Comparison of ENCODE assay signal across 26 cellular contexts in genomic region chr13:99298056-99298455, GRCh38. TPM values are rescaled to one million over a fixed set of nuclear protein-coding genes. Genes with fewer than 3 reads are reported as not detected.
DNase-seq lines count a peak whose midpoint lies in the region; ATAC-seq, FAIRE-seq and TF ChIP-seq lines count a peak whose summit lies in the region.
"Had no signal": no experiment of that assay in that cellular context is flagged by ENCODE, and none has a peak within 500 bp of the region (broad histone marks: within the 10 kb centered on the region; RNA-seq: fewer than 3 reads in every experiment).

No MANE protein-coding gene starts in this region.

- no peaks in the 10 kb centered on the region for H3K36me3 Mint-ChIP-seq in astrocyte (ENCODE audit: low read depth, unreplicated experiment)
- peaks cover 55% of the 10 kb centered on the region for H3K36me3 Mint-ChIP-seq in stimulated activated memory B cell treated with anti-CD40 and anti-IgM and Interleukin-4, amounts not matched to agents 10 μg/mL and 1 μg/mL and 100 μg/mL, for 72 hours

- intact Hi-C loops in HepG2 (cut with micrococcal nuclease; ENCODE audit: unreplicated experiment): no loop called here
- intact Hi-C loops in right lobe of liver (cut with DNase I): no loop called here
- intact Hi-C loops in cardiac septum (cut with DNase I): no loop called here
- intact Hi-C loops in aorta (cut with DNase I): no loop called here

- H3K27ac ChIP-seq in HepG2 (ENCODE audit: extremely low read length, insufficient read depth, low read length) (no peak overlapping the region), right lobe of liver (no peak overlapping the region), astrocyte (ENCODE audit: low read depth, low read length) (no peak overlapping the region), aorta (ENCODE audit: low read depth in 1 of 2, low read length in 2 of 2) (no peak overlapping the region)
- H3K27ac ChIP-seq: PC-9, SJCRH30, testis had no signal

- TF ChIP-seq CTCF in HepG2 (CRISPR knock-in tag; IDR thresholded peaks at IDR 0.05) (no peak), right lobe of liver (IDR thresholded peaks at IDR 0.05) (no peak), astrocyte (IDR thresholded peaks at IDR 0.05; ENCODE audit: insufficient read depth, low read depth, low read length) (no peak)

- H2AFZ ChIP-seq in HepG2 (ENCODE audit: low read length) (no peak overlapping the region), astrocyte (ENCODE audit: low read depth, low read length) (no peak overlapping the region)
- H2AFZ ChIP-seq: GM23338, PC-9 had no signal

- H3K9me3 ChIP-seq in HepG2 (ENCODE audit: low read length) (no peaks in the 10 kb centered on the region), right lobe of liver (no peaks in the 10 kb centered on the region), astrocyte (ENCODE audit: insufficient read depth, low read depth, low read length) (no peaks in the 10 kb centered on the region), aorta (ENCODE audit: control insufficient read depth, low read length) (no peaks in the 10 kb centered on the region)
- H3K9me3 ChIP-seq: SJCRH30, testis had no signal

- DNase-seq in HepG2 (ENCODE audit: low spot score) (no peak), right lobe of liver (no peak), NAMALWA (ENCODE audit: low spot score) (peak; percentile 40), astrocyte (ENCODE audit: low read depth) (no peak), cardiac septum (ENCODE audit: low spot score) (no peak), aorta (no peak), NCI-H345 (lab: John Stamatoyannopoulos, UW) (no peak)
- DNase-seq: activated CD4-positive, CD25-positive, alpha-beta regulatory T cell treated with anti-CD3 and anti-CD28 coated beads, Interleukin-2, amount 50 U/mL, for 72 hours; Calu3; hypothalamus; NCI-H146; NCI-H82; PC-9; SJCRH30; small intestine; stimulated activated CD4-positive, alpha-beta T cell treated with anti-CD3 and anti-CD28 coated beads, Interleukin-4, amount 100 ng/mL, for 4 hours; T-helper 9 cell; testis had no signal

- H3K36me3 ChIP-seq in HepG2 (replicated peaks in 1 of 2; ENCODE audit: control insufficient read depth in 1 of 2, insufficient read depth in 2 of 2, low read length in 2 of 2) (peaks cover 3 to 9% of the 10 kb centered on the region in 2 experiments; a peak in 3 of 5 replicates), right lobe of liver (no peaks in the 10 kb centered on the region), astrocyte (ENCODE audit: insufficient read depth, low read length) (no peaks in the 10 kb centered on the region), aorta (ENCODE audit: control insufficient read depth in 1 of 2, insufficient read depth in 2 of 2, low read length in 1 of 2) (no peaks in the 10 kb centered on the region)
- H3K36me3 ChIP-seq: SJCRH30 had no signal

- no peak for ATAC-seq in HepG2
- ATAC-seq in right lobe of liver: no peak
- ATAC-seq in stimulated activated memory B cell treated with anti-CD40 and anti-IgM and Interleukin-4, amounts not matched to agents 10 μg/mL and 1 μg/mL and 100 μg/mL, for 72 hours: no peak
- no peak for ATAC-seq in aorta (ENCODE audit: low FRiP score)
- ATAC-seq: GM23338 had no signal

- POLR2A ChIA-PET in HepG2 (lab: Yijun Ruan, JAX): no interaction called here

- H3K4me3 ChIP-seq in HepG2 (replicated peaks in 1 of 3; ENCODE audit: insufficient read depth in 1 of 3, low read depth in 2 of 3, low read length in 3 of 3): no peak overlapping the region
- H3K4me3 ChIP-seq in right lobe of liver: no peak overlapping the region
- no peak overlapping the region for H3K4me3 ChIP-seq in astrocyte (ENCODE audit: insufficient read depth, low read depth, low read length)
- H3K4me3 ChIP-seq in aorta (ENCODE audit: low read length in 2 of 2): no peak overlapping the region
- H3K4me3 ChIP-seq: GM23338, PC-9, SJCRH30, testis had no signal

- TF ChIP-seq RAD21 in HepG2 (CRISPR knock-in tag; IDR thresholded peaks at IDR 0.05): no peak

- no peaks in the 10 kb centered on the region for H3K79me2 ChIP-seq in HepG2 (ENCODE audit: insufficient read depth, low read length)
- no peaks in the 10 kb centered on the region for H3K79me2 ChIP-seq in astrocyte (ENCODE audit: insufficient read depth, low read length)

- H3K27me3 Mint-ChIP-seq in astrocyte (ENCODE audit: low read depth, unreplicated experiment): no peaks in the 10 kb centered on the region
- H3K27me3 Mint-ChIP-seq in stimulated activated memory B cell treated with anti-CD40 and anti-IgM and Interleukin-4, amounts not matched to agents 10 μg/mL and 1 μg/mL and 100 μg/mL, for 72 hours: no peaks in the 10 kb centered on the region
- H3K27me3 Mint-ChIP-seq: progenitor cell of endocrine pancreas had no signal

- H3K4me1 ChIP-seq in HepG2 (ENCODE audit: insufficient read depth, low read length) (no peaks in the 10 kb centered on the region), right lobe of liver (no peaks in the 10 kb centered on the region), astrocyte (ENCODE audit: insufficient read depth, low read length) (peaks cover 3% of the 10 kb centered on the region), aorta (ENCODE audit: control insufficient read depth in 1 of 2, insufficient read depth in 2 of 2, low read length in 2 of 2) (no peaks in the 10 kb centered on the region)
- H3K4me1 ChIP-seq: SJCRH30, testis had no signal

- no peak overlapping the region for H3K4me2 ChIP-seq in HepG2 (ENCODE audit: low read depth, low read length)
- H3K4me2 ChIP-seq in astrocyte (ENCODE audit: low read length): no peak overlapping the region
- H3K4me2 ChIP-seq: GM23338, PC-9 had no signal

- H3K9ac ChIP-seq in HepG2 (ENCODE audit: insufficient read depth, low read depth, low read length) (no peak overlapping the region), astrocyte (ENCODE audit: low read length) (no peak overlapping the region)

- H4K20me1 ChIP-seq in HepG2 (ENCODE audit: insufficient read depth, low read length) (no peaks in the 10 kb centered on the region), astrocyte (ENCODE audit: insufficient read depth, low read length) (peaks cover 9% of the 10 kb centered on the region)

- no peaks in the 10 kb centered on the region for H3K9me3 Mint-ChIP-seq in astrocyte (ENCODE audit: unreplicated experiment)
- no peaks in the 10 kb centered on the region for H3K9me3 Mint-ChIP-seq in stimulated activated memory B cell treated with anti-CD40 and anti-IgM and Interleukin-4, amounts not matched to agents 10 μg/mL and 1 μg/mL and 100 μg/mL, for 72 hours
- H3K9me3 Mint-ChIP-seq: GM23338 had no signal

- H3K27me3 ChIP-seq in HepG2 (ENCODE audit: control insufficient read depth in 1 of 2, insufficient read depth in 2 of 2, low read length in 2 of 2) (no peaks in the 10 kb centered on the region), right lobe of liver (no peaks in the 10 kb centered on the region), astrocyte (ENCODE audit: insufficient read depth, low read length) (no peaks in the 10 kb centered on the region), aorta (ENCODE audit: control insufficient read depth in 1 of 2, insufficient read depth in 2 of 2, low read length in 1 of 2) (no peaks in the 10 kb centered on the region)
- H3K27me3 ChIP-seq: SJCRH30, testis had no signal

- no peak for TF ChIP-seq EP300 in HepG2 (IDR thresholded peaks at IDR 0.05; ENCODE audit: low read depth in 2 of 2, low read length in 2 of 2)
- TF ChIP-seq EP300 in HepG2 (CRISPR knock-in tag; IDR thresholded peaks at IDR 0.05; ENCODE audit: borderline replicate concordance): no peak

- CTCF ChIA-PET in HepG2 (lab: Yijun Ruan, JAX; ENCODE audit: low intra/inter-chr PET ratio, low total read pairs): no interaction called here

- FAIRE-seq in HepG2 (lab: Jason Lieb, UNC) (no peak), astrocyte (lab: Jason Lieb, UNC) (no peak)
- FAIRE-seq: small intestine had no signal

- peak overlapping the region; percentile 73 for H3K27ac Mint-ChIP-seq in astrocyte (ENCODE audit: unreplicated experiment)
- peak overlapping the region; percentile 84 for H3K27ac Mint-ChIP-seq in stimulated activated memory B cell treated with anti-CD40 and anti-IgM and Interleukin-4, amounts not matched to agents 10 μg/mL and 1 μg/mL and 100 μg/mL, for 72 hours
- H3K27ac Mint-ChIP-seq: GM23338, progenitor cell of endocrine pancreas had no signal

- TF ChIP-seq POLR2A in HepG2 (IDR thresholded peaks at IDR 0.05; ENCODE audit: insufficient read depth in 1 of 2, low read depth in 2 of 2, low read length in 2 of 2) (no peak), right lobe of liver (IDR thresholded peaks at IDR 0.05) (no peak)

- in situ Hi-C loops in HepG2 (cut with HindIII; ENCODE audit: extremely low pct_ligation_motif_present, low pct_unique_long_range_greater_than_20kb): no loop called here

- WGBS in HepG2 (ENCODE audit: low lambda C conversion rate): 98% methylated on average over 2 of the region's 2 CpGs
- WGBS in right lobe of liver (ENCODE audit: insufficient coverage, low coverage, low lambda C conversion rate, missing lambda C conversion rate): 68% methylated on average over 2 of the region's 2 CpGs
- 96% methylated on average over 2 of the region's 2 CpGs for WGBS in aorta, 2 donors

- H3K4me1 Mint-ChIP-seq in astrocyte (ENCODE audit: low read depth, unreplicated experiment): peaks cover 38% of the 10 kb centered on the region
- peaks cover 89% of the 10 kb centered on the region for H3K4me1 Mint-ChIP-seq in stimulated activated memory B cell treated with anti-CD40 and anti-IgM and Interleukin-4, amounts not matched to agents 10 μg/mL and 1 μg/mL and 100 μg/mL, for 72 hours

- no peak overlapping the region for H3K4me3 Mint-ChIP-seq in astrocyte (ENCODE audit: unreplicated experiment)
- H3K4me3 Mint-ChIP-seq in stimulated activated memory B cell treated with anti-CD40 and anti-IgM and Interleukin-4, amounts not matched to agents 10 μg/mL and 1 μg/mL and 100 μg/mL, for 72 hours: peak overlapping the region; percentile 77
- H3K4me3 Mint-ChIP-seq: GM23338 had no signal

- no TSS peak for BruUV-seq in HepG2 (replicated peaks; lab: Mats Ljungman, UMichigan)

RNA-seq across cellular contexts. Expression of gene GPR183, which starts 9.1 kb away (rescaled TPM):
- total RNA-seq in HepG2 (2016; rRNA removed; fragmentation: Illumina TruSeq; extraction: Trizol) (not detected in 2 replicates), right lobe of liver (1 to 10 TPM in 3 of 6 experiments, under 1 TPM in 3; 0.26 to 3.2 (median 1.0) TPM), astrocyte (4.9 and 5.6 TPM in 2 replicates), cardiac septum (1.1 TPM), aorta (10 to 100 TPM; 18.7 to 25.3 TPM)
- not detected in 2 replicates for total RNA-seq in HepG2 (2016; cell fraction: cytosol; rRNA removed; fragmentation: Illumina TruSeq; extraction: Trizol; ENCODE audit: low read depth)
- not detected in 2 replicates for total RNA-seq in HepG2 (2016; cell fraction: insoluble cytoplasmic fraction; rRNA removed; fragmentation: Illumina TruSeq; extraction: Trizol)
- not detected in 2 replicates for total RNA-seq in HepG2 (2016; cell fraction: membrane; rRNA removed; fragmentation: Illumina TruSeq; extraction: Trizol)
- not detected in 2 replicates for total RNA-seq in HepG2 (2016; cell fraction: nucleus; rRNA removed; fragmentation: Illumina TruSeq; extraction: Trizol)
- polyA plus RNA-seq in HepG2 (2011; rRNA removed) (not detected in 2 replicates), aorta (1 to 10 TPM; 1.7 to 9.1 TPM)
- not detected in 2 replicates for polyA plus RNA-seq in HepG2 (2011; cell fraction: cytosol; rRNA removed)
- polyA plus RNA-seq in HepG2 (2011; cell fraction: nucleus; rRNA removed): not detected in 2 replicates
- 0.08 TPM in 1 of 2 replicates, not detected in the other for polyA plus RNA-seq in HepG2 (2012)
- polyA plus RNA-seq in HepG2 (2016; cell fraction: cytosol; fragmentation: Illumina TruSeq; extraction: Trizol; ENCODE audit: low read depth): not detected in 2 replicates
- not detected in 2 replicates for polyA plus RNA-seq in HepG2 (2016; cell fraction: insoluble cytoplasmic fraction; fragmentation: Illumina TruSeq; extraction: Trizol; ENCODE audit: low read depth)
- not detected in 2 replicates for polyA plus RNA-seq in HepG2 (2016; cell fraction: membrane; fragmentation: Illumina TruSeq; extraction: Trizol; ENCODE audit: low read depth)
- polyA plus RNA-seq in HepG2 (2016; cell fraction: nucleus; fragmentation: Illumina TruSeq; extraction: Trizol; ENCODE audit: insufficient read depth, low read depth): not detected in 2 replicates
- not detected in 2 replicates for polyA minus RNA-seq in HepG2 (2011; rRNA and poly(A)+ RNA removed; ENCODE audit: low replicate concordance)
- not detected in 2 replicates for polyA minus RNA-seq in HepG2 (2011; cell fraction: cytosol; rRNA and poly(A)+ RNA removed)
- polyA minus RNA-seq in HepG2 (2011; cell fraction: nucleus; rRNA and poly(A)+ RNA removed): 0.26 TPM in 1 of 2 replicates, not detected in the other
- total RNA-seq: Calu3, GM23338, HT-29, PC-9, progenitor cell of endocrine pancreas, SJCRH30 had no signal
- polyA plus RNA-seq: neural cell had no signal

RNA-seq across cellular contexts. Expression of gene GPR18, which starts 39.9 kb away (rescaled TPM):
- not detected in 2 replicates for total RNA-seq in HepG2 (2016; rRNA removed; fragmentation: Illumina TruSeq; extraction: Trizol)
- total RNA-seq in HepG2 (2016; cell fraction: cytosol; rRNA removed; fragmentation: Illumina TruSeq; extraction: Trizol; ENCODE audit: low read depth): not detected in 2 replicates
- not detected in 2 replicates for total RNA-seq in HepG2 (2016; cell fraction: insoluble cytoplasmic fraction; rRNA removed; fragmentation: Illumina TruSeq; extraction: Trizol)
- not detected in 2 replicates for total RNA-seq in HepG2 (2016; cell fraction: membrane; rRNA removed; fragmentation: Illumina TruSeq; extraction: Trizol)
- total RNA-seq in HepG2 (2016; cell fraction: nucleus; rRNA removed; fragmentation: Illumina TruSeq; extraction: Trizol): not detected in 2 replicates
- not detected in 2 replicates for polyA plus RNA-seq in HepG2 (2011; rRNA removed)
- polyA plus RNA-seq in HepG2 (2011; cell fraction: cytosol; rRNA removed): not detected in 2 replicates
- not detected in 2 replicates for polyA plus RNA-seq in HepG2 (2011; cell fraction: nucleus; rRNA removed)
- polyA plus RNA-seq in HepG2 (2012): 0.09 and 0.13 TPM in 2 replicates
- polyA plus RNA-seq in HepG2 (2016; cell fraction: cytosol; fragmentation: Illumina TruSeq; extraction: Trizol; ENCODE audit: low read depth): not detected in 2 replicates
- polyA plus RNA-seq in HepG2 (2016; cell fraction: insoluble cytoplasmic fraction; fragmentation: Illumina TruSeq; extraction: Trizol; ENCODE audit: low read depth): not detected in 2 replicates
- polyA plus RNA-seq in HepG2 (2016; cell fraction: membrane; fragmentation: Illumina TruSeq; extraction: Trizol; ENCODE audit: low read depth): not detected in 2 replicates
- not detected in 2 replicates for polyA plus RNA-seq in HepG2 (2016; cell fraction: nucleus; fragmentation: Illumina TruSeq; extraction: Trizol; ENCODE audit: insufficient read depth, low read depth)
- polyA minus RNA-seq in HepG2 (2011; rRNA and poly(A)+ RNA removed; ENCODE audit: low replicate concordance): not detected in 2 replicates
- polyA minus RNA-seq in HepG2 (2011; cell fraction: cytosol; rRNA and poly(A)+ RNA removed): not detected in 2 replicates
- polyA minus RNA-seq in HepG2 (2011; cell fraction: nucleus; rRNA and poly(A)+ RNA removed): 0.26 TPM in 1 of 2 replicates, not detected in the other
- total RNA-seq in right lobe of liver: under 1 TPM in 2 of 6 experiments, not detected in 4; 0.13 to 0.17 TPM
- total RNA-seq in astrocyte: 0.59 and 1.8 TPM in 2 replicates
- not detected for total RNA-seq in cardiac septum
- total RNA-seq in aorta: under 1 TPM; 0.24 to 0.55 TPM
- 1 to 10 TPM in 1 of 2 donors, not detected in 1; 1.5 TPM for polyA plus RNA-seq in aorta
- total RNA-seq: Calu3, fibroblast of villous mesenchyme, GM23338, HT-29, kidney epithelial cell, LHCN-M2, PC-9, progenitor cell of endocrine pancreas, SJCRH30 had no signal
- polyA plus RNA-seq: neural cell had no signal
